ENCODE assay signal across 16 cellular contexts in genomic region chr17:6554336-6554735, GRCh38. TPM values are rescaled to one million over a fixed set of nuclear protein-coding genes. Genes with fewer than 3 reads are reported as not detected.
DNase-seq lines count a peak whose midpoint lies in the region; ATAC-seq and TF ChIP-seq lines count a peak whose summit lies in the region.
"Had no signal": no experiment of that assay in that cellular context is flagged by ENCODE, and none has a peak within 500 bp of the region (broad histone marks: within the 10 kb centered on the region; RNA-seq: fewer than 3 reads in every experiment).

No MANE protein-coding gene starts in this region.

- 59% methylated on average over 4 of the region's 4 CpGs for WGBS in esophagus muscularis mucosa

- H3K9me3 Mint-ChIP-seq in MCF 10A (ENCODE audit: unreplicated experiment) = no peaks in the 10 kb centered on the region
- H3K9me3 Mint-ChIP-seq in neural crest cell = no peaks in the 10 kb centered on the region
- H3K9me3 Mint-ChIP-seq in endothelial cell (ENCODE audit: unreplicated experiment) = no peaks in the 10 kb centered on the region
- H3K9me3 Mint-ChIP-seq in activated CD8-positive, alpha-beta T cell treated with anti-CD3 and anti-CD28 coated beads for 36 hours = no peaks in the 10 kb centered on the region
- H3K9me3 Mint-ChIP-seq: activated T-helper 2 cell treated with anti-CD3 and anti-CD28 coated beads, Interferon-gamma antibody, Interleukin-2, Interleukin-4, amounts not matched to agents 10 μg/mL and 5 μg/mL and 100 μg/mL, durations not matched to agents 14 hours and 24 hours and 36 hours had no signal

- no peak for ATAC-seq in activated CD8-positive, alpha-beta T cell treated with anti-CD3 and anti-CD28 coated beads for 36 hours
- ATAC-seq: activated CD8-positive, alpha-beta T cell treated with anti-CD3 and anti-CD28 coated beads, Interleukin-2, amount 10 ng/mL, durations not matched to agents 7 days and 5 days had no signal

- CTCF ChIA-PET in MCF 10A (lab: Yijun Ruan, JAX) = interaction anchor here (0.6 to 4.5 kb wide), 6 partner anchors 9 to 1029 kb away, joined by 3 to 30 read pairs (median 4); partner anchors contain the start of gene MPDU1
- CTCF ChIA-PET in PC-9 (lab: Charles Lee) = interaction anchor here (1.2 kb wide), 1 partner anchor 81 kb away, joined by 4 read pairs; no protein-coding TSS in a partner anchor
- CTCF ChIA-PET in activated CD8-positive, alpha-beta T cell treated with anti-CD3 and anti-CD28 coated beads for 36 hours (lab: Charles Lee) = no interaction called here

- H3K4me2 ChIP-seq in PC-9 = no peak overlapping the region

- no peak overlapping the region for H2AFZ ChIP-seq in PC-9

- intact Hi-C loops in MCF 10A (cut with micrococcal nuclease) (loop anchor here (2.0 kb wide), 2 partner anchors 36 to 86 kb away; partner anchors contain the start of genes KIAA0753 and TXNDC17), breast epithelium (cut with DNase I; ENCODE audit: low total_unique reads) (no loop called here), esophagus muscularis mucosa (cut with DNase I) (no loop called here), PC-9 (cut with micrococcal nuclease; ENCODE audit: unreplicated experiment) (no loop called here)
- intact Hi-C loops in activated CD8-positive, alpha-beta T cell treated with anti-CD3 and anti-CD28 coated beads for 36 hours (cut with micrococcal nuclease) = no loop called here

- no peaks in the 10 kb centered on the region for H3K9me3 ChIP-seq in breast epithelium
- H3K9me3 ChIP-seq in esophagus muscularis mucosa = no peaks in the 10 kb centered on the region
- H3K9me3 ChIP-seq in PC-9 (ENCODE audit: insufficient read depth, low read depth) = no peaks in the 10 kb centered on the region
- H3K9me3 ChIP-seq: tibial nerve had no signal

- H3K4me3 Mint-ChIP-seq in MCF 10A (ENCODE audit: unreplicated experiment) (peak overlapping the region; percentile 80), neural crest cell (peak overlapping the region; percentile 87), endothelial cell (ENCODE audit: unreplicated experiment) (no peak overlapping the region)
- no peak overlapping the region for H3K4me3 Mint-ChIP-seq in activated CD8-positive, alpha-beta T cell treated with anti-CD3 and anti-CD28 coated beads for 36 hours
- H3K4me3 Mint-ChIP-seq: activated CD8-positive, alpha-beta T cell treated with anti-CD3 and anti-CD28 coated beads, Interleukin-2, amount 10 ng/mL, durations not matched to agents 7 days and 5 days had no signal

- no peak overlapping the region for H3K27ac ChIP-seq in breast epithelium
- peak overlapping the region; percentile 88 to 92 (median 90) for H3K27ac ChIP-seq in esophagus muscularis mucosa (replicated peaks in 1 of 4)
- H3K27ac ChIP-seq in PC-9 = no peak overlapping the region
- H3K27ac ChIP-seq: tibial nerve had no signal

- DNase-seq in MCF 10A (ENCODE audit: unreplicated experiment) (no peak), breast epithelium (ENCODE audit: low spot score in 2 of 2) (no peak), esophagus muscularis mucosa (ENCODE audit: extremely low spot score) (no peak), neural crest cell (ENCODE audit: low read depth, low spot score) (no peak), PC-9 (no peak), NCI-H69 (lab: John Stamatoyannopoulos, UW) (no peak), endothelial cell (ENCODE audit: low spot score) (no peak)
- no peak for DNase-seq in activated CD8-positive, alpha-beta T cell treated with anti-CD3 and anti-CD28 coated beads for 36 hours
- DNase-seq: activated CD8-positive, alpha-beta T cell treated with anti-CD3 and anti-CD28 coated beads, Interleukin-2, amount 10 ng/mL, durations not matched to agents 7 days and 5 days; EL; left ventricle myocardium superior; NCI-H146; NCI-H524; stimulated activated CD4-positive, alpha-beta T cell treated with anti-CD3 and anti-CD28 coated beads, Interleukin-4, amount 100 ng/mL, for 1 hour had no signal

- peak overlapping the region; percentile 79 for H3K27ac Mint-ChIP-seq in MCF 10A (ENCODE audit: low read depth, unreplicated experiment)
- no peak overlapping the region for H3K27ac Mint-ChIP-seq in neural crest cell (ENCODE audit: unreplicated experiment)
- no peak overlapping the region for H3K27ac Mint-ChIP-seq in endothelial cell (ENCODE audit: unreplicated experiment)
- H3K27ac Mint-ChIP-seq in activated CD8-positive, alpha-beta T cell treated with anti-CD3 and anti-CD28 coated beads for 36 hours = no peak overlapping the region
- H3K27ac Mint-ChIP-seq: activated CD8-positive, alpha-beta T cell treated with anti-CD3 and anti-CD28 coated beads, Interleukin-2, amount 10 ng/mL, durations not matched to agents 7 days and 5 days; activated T-helper 2 cell treated with anti-CD3 and anti-CD28 coated beads, Interferon-gamma antibody, Interleukin-2, Interleukin-4, amounts not matched to agents 10 μg/mL and 5 μg/mL and 100 μg/mL, durations not matched to agents 14 hours and 24 hours and 36 hours had no signal

- TF ChIP-seq POLR2A in breast epithelium (IDR thresholded peaks at IDR 0.05) = no peak
- TF ChIP-seq POLR2A in esophagus muscularis mucosa (IDR thresholded peaks at IDR 0.05; ENCODE audit: low read depth) = no peak

- H3K36me3 Mint-ChIP-seq in MCF 10A (ENCODE audit: insufficient read depth, unreplicated experiment) = no peaks in the 10 kb centered on the region
- no peaks in the 10 kb centered on the region for H3K36me3 Mint-ChIP-seq in neural crest cell (ENCODE audit: low read depth)
- H3K36me3 Mint-ChIP-seq in endothelial cell (ENCODE audit: low read depth, unreplicated experiment) = no peaks in the 10 kb centered on the region
- no peaks in the 10 kb centered on the region for H3K36me3 Mint-ChIP-seq in activated CD8-positive, alpha-beta T cell treated with anti-CD3 and anti-CD28 coated beads for 36 hours (ENCODE audit: low read depth)

- no peak overlapping the region for H3K4me3 ChIP-seq in breast epithelium
- peak overlapping the region; percentile 65 to 87 (median 77) for H3K4me3 ChIP-seq in esophagus muscularis mucosa
- H3K4me3 ChIP-seq in PC-9 = no peak overlapping the region

- peaks cover 45% of the 10 kb centered on the region for H3K4me1 Mint-ChIP-seq in MCF 10A (ENCODE audit: insufficient read depth, unreplicated experiment)
- H3K4me1 Mint-ChIP-seq in neural crest cell = peaks cover 15% of the 10 kb centered on the region
- H3K4me1 Mint-ChIP-seq in endothelial cell (ENCODE audit: unreplicated experiment) = peaks cover 3% of the 10 kb centered on the region
- H3K4me1 Mint-ChIP-seq in activated CD8-positive, alpha-beta T cell treated with anti-CD3 and anti-CD28 coated beads for 36 hours (ENCODE audit: low read depth) = peaks cover 8% of the 10 kb centered on the region

- BruUV-seq in MCF 10A (replicated peaks; lab: Mats Ljungman, UMichigan) (no TSS peak), PC-9 (replicated peaks; lab: Mats Ljungman, UMichigan) (no TSS peak)

- H3K36me3 ChIP-seq in breast epithelium (no peaks in the 10 kb centered on the region), esophagus muscularis mucosa (no peaks in the 10 kb centered on the region), PC-9 (ENCODE audit: low read depth) (no peaks in the 10 kb centered on the region)
- H3K36me3 ChIP-seq: tibial nerve had no signal

- no peaks in the 10 kb centered on the region for H3K79me2 ChIP-seq in PC-9 (ENCODE audit: low read depth)

- H3K4me1 ChIP-seq in breast epithelium (peaks cover 0 to 10% of the 10 kb centered on the region in 2 donors), esophagus muscularis mucosa (peaks cover 11 to 85% (median 74%) of the 10 kb centered on the region in 4 donors), PC-9 (replicated peaks; ENCODE audit: insufficient read depth) (peaks cover 57% of the 10 kb centered on the region)

- no peaks in the 10 kb centered on the region for H4K20me1 ChIP-seq in PC-9 (ENCODE audit: insufficient read depth)

- no peaks in the 10 kb centered on the region for H3K9me2 ChIP-seq in PC-9 (ENCODE audit: insufficient read depth)

- H3F3A ChIP-seq in PC-9 (ENCODE audit: insufficient read depth, low read depth) = peaks cover 43% of the 10 kb centered on the region

- no peak for TF ChIP-seq EP300 in esophagus muscularis mucosa (IDR thresholded peaks at IDR 0.05)

- H3K27me3 ChIP-seq in breast epithelium (no peaks in the 10 kb centered on the region), esophagus muscularis mucosa (peaks cover 0 to 11% (median 0%) of the 10 kb centered on the region in 4 donors), PC-9 (ENCODE audit: insufficient read depth, low read depth) (no peaks in the 10 kb centered on the region)

- TF ChIP-seq CTCF in MCF 10A (IDR thresholded peaks at IDR 0.05; ENCODE audit: unreplicated experiment) (no peak), breast epithelium (IDR thresholded peaks at IDR 0.05) (no peak), esophagus muscularis mucosa (IDR thresholded peaks at IDR 0.05) (no peak), neural crest cell (conservative IDR thresholded peaks at IDR 0.05) (no peak), PC-9 (conservative IDR thresholded peaks at IDR 0.05) (no peak), endothelial cell (IDR thresholded peaks at IDR 0.05; ENCODE audit: unreplicated experiment) (no peak)
- no peak for TF ChIP-seq CTCF in activated CD8-positive, alpha-beta T cell treated with anti-CD3 and anti-CD28 coated beads for 36 hours (IDR thresholded peaks at IDR 0.05)

- no peaks in the 10 kb centered on the region for H3K27me3 Mint-ChIP-seq in MCF 10A (ENCODE audit: insufficient read depth, unreplicated experiment)
- peaks cover 61% of the 10 kb centered on the region for H3K27me3 Mint-ChIP-seq in neural crest cell (ENCODE audit: low read depth)
- H3K27me3 Mint-ChIP-seq in endothelial cell (ENCODE audit: unreplicated experiment) = peaks cover 27% of the 10 kb centered on the region
- H3K27me3 Mint-ChIP-seq in activated CD8-positive, alpha-beta T cell treated with anti-CD3 and anti-CD28 coated beads for 36 hours = peaks cover 41% of the 10 kb centered on the region

- POLR2A ChIA-PET in MCF 10A (lab: Yijun Ruan, JAX) (interaction anchor here (0.7 to 6.3 kb wide), 9 partner anchors 13 to 87 kb away, joined by 3 to 45 read pairs (median 8); partner anchors contain the start of genes KIAA0753 and TXNDC17), PC-9 (lab: Charles Lee; ENCODE audit: unreplicated experiment) (no interaction called here)
- POLR2A ChIA-PET in activated CD8-positive, alpha-beta T cell treated with anti-CD3 and anti-CD28 coated beads for 36 hours (lab: Charles Lee) = no interaction called here

RNA-seq across cellular contexts. Expression of gene PITPNM3, which starts 2.0 kb away (rescaled TPM):
- total RNA-seq in MCF 10A (2022) (22.8 and 30.6 TPM in 2 replicates), breast epithelium (1 to 10 TPM; 1.6 to 1.8 (median 1.6) TPM), esophagus muscularis mucosa (10 to 100 TPM; 46.5 to 93.2 (median 68.9) TPM), neural crest cell (1.3 and 1.4 TPM in 2 replicates), PC-9 (2021) (16.9 and 17.3 TPM in 2 replicates), endothelial cell (ENCODE audit: unreplicated experiment) (0.72 TPM)
- total RNA-seq in activated CD8-positive, alpha-beta T cell treated with anti-CD3 and anti-CD28 coated beads for 36 hours = under 1 TPM; 0.87 to 0.92 TPM

Comparison
In these comparisons a context has a peak if more than half of its experiments do, and no peak if none do; other contexts are left out.
1. H3K4me3 Mint-ChIP-seq: peak in MCF 10A (single experiment) and neural crest cell (single experiment); none in endothelial cell (single experiment) and activated CD8-positive, alpha-beta T cell treated with anti-CD3 and anti-CD28 coated beads for 36 hours (single experiment).
2. H3K27ac ChIP-seq: peak in esophagus muscularis mucosa (4 of 4); none in breast epithelium (0 of 2) and PC-9 (single experiment).
3. H3K4me3 ChIP-seq: peak in esophagus muscularis mucosa (4 of 4); none in breast epithelium (0 of 3) and PC-9 (single experiment).